ENCODE assay signal across 1 cellular context in the genomic region with DNA sequence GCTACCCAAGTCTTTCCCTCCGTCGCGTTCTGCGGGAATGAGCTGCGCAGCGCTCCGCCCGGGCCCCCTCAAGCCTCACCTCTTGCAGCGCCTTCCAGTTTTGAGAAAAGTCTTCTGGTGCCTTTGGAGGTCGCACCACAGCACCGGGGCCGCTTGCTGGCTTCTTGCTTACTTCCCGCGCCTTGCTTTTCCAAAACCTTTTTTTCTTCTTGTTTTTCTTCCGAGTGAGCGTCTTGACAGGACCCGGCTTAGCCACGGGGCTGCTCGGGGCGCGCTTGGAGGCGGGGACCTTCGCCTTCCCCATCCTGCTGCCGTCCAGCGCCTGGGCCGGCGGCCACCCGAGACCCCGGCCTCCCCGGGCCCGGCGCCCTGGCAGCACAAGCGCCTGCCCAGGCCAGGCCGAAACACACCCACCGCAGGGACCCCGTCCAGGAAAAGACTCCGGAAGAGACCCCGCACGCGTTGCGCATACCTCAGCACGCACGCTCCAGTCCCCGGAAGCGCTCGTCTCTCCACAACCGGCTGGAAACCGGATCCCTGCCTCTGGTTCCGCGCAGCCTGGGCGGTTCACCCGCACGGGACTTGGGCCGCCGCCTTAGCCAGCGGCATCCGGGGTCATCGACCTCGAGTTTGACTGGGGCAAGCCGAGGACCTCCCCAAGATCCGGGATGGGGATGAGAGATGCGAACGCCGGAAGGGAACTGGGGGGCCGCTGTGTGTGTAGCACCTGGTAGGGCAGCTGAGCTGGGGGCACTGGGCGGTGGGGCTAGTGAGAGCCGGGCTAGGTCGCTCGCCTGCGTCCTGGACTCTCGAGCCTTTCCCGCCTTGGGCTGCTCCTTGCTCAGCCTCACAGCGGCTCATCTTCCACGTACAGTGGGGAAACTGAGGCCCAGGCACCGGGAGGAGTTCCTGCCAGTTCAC.
TF ChIP-seq lines count a peak whose summit lies in the region.

A gene with protein sequence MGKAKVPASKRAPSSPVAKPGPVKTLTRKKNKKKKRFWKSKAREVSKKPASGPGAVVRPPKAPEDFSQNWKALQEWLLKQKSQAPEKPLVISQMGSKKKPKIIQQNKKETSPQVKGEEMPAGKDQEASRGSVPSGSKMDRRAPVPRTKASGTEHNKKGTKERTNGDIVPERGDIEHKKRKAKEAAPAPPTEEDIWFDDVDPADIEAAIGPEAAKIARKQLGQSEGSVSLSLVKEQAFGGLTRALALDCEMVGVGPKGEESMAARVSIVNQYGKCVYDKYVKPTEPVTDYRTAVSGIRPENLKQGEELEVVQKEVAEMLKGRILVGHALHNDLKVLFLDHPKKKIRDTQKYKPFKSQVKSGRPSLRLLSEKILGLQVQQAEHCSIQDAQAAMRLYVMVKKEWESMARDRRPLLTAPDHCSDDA (minus strand): TSS at position 470 of the 921 bp plus-strand sequence. CDS start 166 bp downstream, at position 304.

TF ChIP-seq in GM12878, 131 proteins besides CTCF, POLR2A, EP300 and RAD21 (continued from another document):
- TF ChIP-seq BHLHE40 (IDR thresholded peaks at IDR 0.05; ENCODE audit: borderline replicate concordance in 1 of 2, low read depth in 2 of 2, low read length in 1 of 2) (peak; percentile 98 to 100), FOXK2 (IDR thresholded peaks at IDR 0.05) (peak; percentile 71), LARP7 (IDR thresholded peaks at IDR 0.05) (peak; percentile 100), NR2C1 (IDR thresholded peaks at IDR 0.05) (peak; percentile 96), PAX5 (IDR thresholded peaks at IDR 0.05; ENCODE audit: borderline replicate concordance, low read depth, low read length) (peak; percentile 49; the same call in 1 of the 2 replicates), RUNX3 (IDR thresholded peaks at IDR 0.05; ENCODE audit: low read length) (peak; percentile 90), RB1 (IDR thresholded peaks at IDR 0.05; ENCODE audit: borderline replicate concordance) (0 out of 2 replicates have a peak, but pooled peaks have one; percentile 91), EZH2 (IDR thresholded peaks at IDR 0.05; ENCODE audit: borderline replicate concordance, control insufficient read depth, low read depth, low read length) (no peak), MXI1 (IDR thresholded peaks at IDR 0.05; ENCODE audit: low read depth, low read length) (peak; percentile 93), PML (IDR thresholded peaks at IDR 0.05; ENCODE audit: low read length) (no peak; the same call in 1 of the 2 replicates), RELA (IDR thresholded peaks at IDR 0.05; ENCODE audit: borderline replicate concordance, partially characterized antibody) (peak; percentile 78)
- TF ChIP-seq, protein P1, sequence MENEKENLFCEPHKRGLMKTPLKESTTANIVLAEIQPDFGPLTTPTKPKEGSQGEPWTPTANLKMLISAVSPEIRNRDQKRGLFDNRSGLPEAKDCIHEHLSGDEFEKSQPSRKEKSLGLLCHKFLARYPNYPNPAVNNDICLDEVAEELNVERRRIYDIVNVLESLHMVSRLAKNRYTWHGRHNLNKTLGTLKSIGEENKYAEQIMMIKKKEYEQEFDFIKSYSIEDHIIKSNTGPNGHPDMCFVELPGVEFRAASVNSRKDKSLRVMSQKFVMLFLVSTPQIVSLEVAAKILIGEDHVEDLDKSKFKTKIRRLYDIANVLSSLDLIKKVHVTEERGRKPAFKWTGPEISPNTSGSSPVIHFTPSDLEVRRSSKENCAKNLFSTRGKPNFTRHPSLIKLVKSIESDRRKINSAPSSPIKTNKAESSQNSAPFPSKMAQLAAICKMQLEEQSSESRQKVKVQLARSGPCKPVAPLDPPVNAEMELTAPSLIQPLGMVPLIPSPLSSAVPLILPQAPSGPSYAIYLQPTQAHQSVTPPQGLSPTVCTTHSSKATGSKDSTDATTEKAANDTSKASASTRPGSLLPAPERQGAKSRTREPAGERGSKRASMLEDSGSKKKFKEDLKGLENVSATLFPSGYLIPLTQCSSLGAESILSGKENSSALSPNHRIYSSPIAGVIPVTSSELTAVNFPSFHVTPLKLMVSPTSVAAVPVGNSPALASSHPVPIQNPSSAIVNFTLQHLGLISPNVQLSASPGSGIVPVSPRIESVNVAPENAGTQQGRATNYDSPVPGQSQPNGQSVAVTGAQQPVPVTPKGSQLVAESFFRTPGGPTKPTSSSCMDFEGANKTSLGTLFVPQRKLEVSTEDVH (IDR thresholded peaks at IDR 0.05; ENCODE audit: low read depth, partially characterized antibody): peak; percentile 97
- TF ChIP-seq, protein P2, sequence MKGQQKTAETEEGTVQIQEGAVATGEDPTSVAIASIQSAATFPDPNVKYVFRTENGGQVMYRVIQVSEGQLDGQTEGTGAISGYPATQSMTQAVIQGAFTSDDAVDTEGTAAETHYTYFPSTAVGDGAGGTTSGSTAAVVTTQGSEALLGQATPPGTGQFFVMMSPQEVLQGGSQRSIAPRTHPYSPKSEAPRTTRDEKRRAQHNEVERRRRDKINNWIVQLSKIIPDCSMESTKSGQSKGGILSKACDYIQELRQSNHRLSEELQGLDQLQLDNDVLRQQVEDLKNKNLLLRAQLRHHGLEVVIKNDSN (IDR thresholded peaks at IDR 0.05; ENCODE audit: borderline replicate concordance, extremely low read length, insufficient read depth, low read depth, low read length): peak; percentile 58
- TF ChIP-seq, protein P3, sequence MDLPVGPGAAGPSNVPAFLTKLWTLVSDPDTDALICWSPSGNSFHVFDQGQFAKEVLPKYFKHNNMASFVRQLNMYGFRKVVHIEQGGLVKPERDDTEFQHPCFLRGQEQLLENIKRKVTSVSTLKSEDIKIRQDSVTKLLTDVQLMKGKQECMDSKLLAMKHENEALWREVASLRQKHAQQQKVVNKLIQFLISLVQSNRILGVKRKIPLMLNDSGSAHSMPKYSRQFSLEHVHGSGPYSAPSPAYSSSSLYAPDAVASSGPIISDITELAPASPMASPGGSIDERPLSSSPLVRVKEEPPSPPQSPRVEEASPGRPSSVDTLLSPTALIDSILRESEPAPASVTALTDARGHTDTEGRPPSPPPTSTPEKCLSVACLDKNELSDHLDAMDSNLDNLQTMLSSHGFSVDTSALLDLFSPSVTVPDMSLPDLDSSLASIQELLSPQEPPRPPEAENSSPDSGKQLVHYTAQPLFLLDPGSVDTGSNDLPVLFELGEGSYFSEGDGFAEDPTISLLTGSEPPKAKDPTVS (IDR thresholded peaks at IDR 0.05; ENCODE audit: low read depth, low read length): no peak
- TF ChIP-seq, protein P4, sequence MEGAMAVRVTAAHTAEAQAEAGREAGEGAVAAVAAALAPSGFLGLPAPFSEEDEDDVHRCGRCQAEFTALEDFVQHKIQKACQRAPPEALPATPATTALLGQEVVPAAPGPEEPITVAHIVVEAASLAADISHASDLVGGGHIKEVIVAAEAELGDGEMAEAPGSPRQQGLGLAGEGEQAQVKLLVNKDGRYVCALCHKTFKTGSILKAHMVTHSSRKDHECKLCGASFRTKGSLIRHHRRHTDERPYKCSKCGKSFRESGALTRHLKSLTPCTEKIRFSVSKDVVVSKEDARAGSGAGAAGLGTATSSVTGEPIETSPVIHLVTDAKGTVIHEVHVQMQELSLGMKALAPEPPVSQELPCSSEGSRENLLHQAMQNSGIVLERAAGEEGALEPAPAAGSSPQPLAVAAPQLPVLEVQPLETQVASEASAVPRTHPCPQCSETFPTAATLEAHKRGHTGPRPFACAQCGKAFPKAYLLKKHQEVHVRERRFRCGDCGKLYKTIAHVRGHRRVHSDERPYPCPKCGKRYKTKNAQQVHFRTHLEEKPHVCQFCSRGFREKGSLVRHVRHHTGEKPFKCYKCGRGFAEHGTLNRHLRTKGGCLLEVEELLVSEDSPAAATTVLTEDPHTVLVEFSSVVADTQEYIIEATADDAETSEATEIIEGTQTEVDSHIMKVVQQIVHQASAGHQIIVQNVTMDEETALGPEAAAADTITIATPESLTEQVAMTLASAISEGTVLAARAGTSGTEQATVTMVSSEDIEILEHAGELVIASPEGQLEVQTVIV (IDR thresholded peaks at IDR 0.05; ENCODE audit: borderline replicate concordance, partially characterized antibody): peak; percentile 84
- TF ChIP-seq, protein P5, sequence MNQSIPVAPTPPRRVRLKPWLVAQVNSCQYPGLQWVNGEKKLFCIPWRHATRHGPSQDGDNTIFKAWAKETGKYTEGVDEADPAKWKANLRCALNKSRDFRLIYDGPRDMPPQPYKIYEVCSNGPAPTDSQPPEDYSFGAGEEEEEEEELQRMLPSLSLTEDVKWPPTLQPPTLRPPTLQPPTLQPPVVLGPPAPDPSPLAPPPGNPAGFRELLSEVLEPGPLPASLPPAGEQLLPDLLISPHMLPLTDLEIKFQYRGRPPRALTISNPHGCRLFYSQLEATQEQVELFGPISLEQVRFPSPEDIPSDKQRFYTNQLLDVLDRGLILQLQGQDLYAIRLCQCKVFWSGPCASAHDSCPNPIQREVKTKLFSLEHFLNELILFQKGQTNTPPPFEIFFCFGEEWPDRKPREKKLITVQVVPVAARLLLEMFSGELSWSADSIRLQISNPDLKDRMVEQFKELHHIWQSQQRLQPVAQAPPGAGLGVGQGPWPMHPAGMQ (IDR thresholded peaks at IDR 0.05; ENCODE audit: borderline replicate concordance): peak; percentile 62; the same call in 1 of the 2 replicates
- TF ChIP-seq, protein P6, sequence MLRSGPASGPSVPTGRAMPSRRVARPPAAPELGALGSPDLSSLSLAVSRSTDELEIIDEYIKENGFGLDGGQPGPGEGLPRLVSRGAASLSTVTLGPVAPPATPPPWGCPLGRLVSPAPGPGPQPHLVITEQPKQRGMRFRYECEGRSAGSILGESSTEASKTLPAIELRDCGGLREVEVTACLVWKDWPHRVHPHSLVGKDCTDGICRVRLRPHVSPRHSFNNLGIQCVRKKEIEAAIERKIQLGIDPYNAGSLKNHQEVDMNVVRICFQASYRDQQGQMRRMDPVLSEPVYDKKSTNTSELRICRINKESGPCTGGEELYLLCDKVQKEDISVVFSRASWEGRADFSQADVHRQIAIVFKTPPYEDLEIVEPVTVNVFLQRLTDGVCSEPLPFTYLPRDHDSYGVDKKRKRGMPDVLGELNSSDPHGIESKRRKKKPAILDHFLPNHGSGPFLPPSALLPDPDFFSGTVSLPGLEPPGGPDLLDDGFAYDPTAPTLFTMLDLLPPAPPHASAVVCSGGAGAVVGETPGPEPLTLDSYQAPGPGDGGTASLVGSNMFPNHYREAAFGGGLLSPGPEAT (IDR thresholded peaks at IDR 0.05; ENCODE audit: low read depth): peak; percentile 99
- TF ChIP-seq, protein P7, sequence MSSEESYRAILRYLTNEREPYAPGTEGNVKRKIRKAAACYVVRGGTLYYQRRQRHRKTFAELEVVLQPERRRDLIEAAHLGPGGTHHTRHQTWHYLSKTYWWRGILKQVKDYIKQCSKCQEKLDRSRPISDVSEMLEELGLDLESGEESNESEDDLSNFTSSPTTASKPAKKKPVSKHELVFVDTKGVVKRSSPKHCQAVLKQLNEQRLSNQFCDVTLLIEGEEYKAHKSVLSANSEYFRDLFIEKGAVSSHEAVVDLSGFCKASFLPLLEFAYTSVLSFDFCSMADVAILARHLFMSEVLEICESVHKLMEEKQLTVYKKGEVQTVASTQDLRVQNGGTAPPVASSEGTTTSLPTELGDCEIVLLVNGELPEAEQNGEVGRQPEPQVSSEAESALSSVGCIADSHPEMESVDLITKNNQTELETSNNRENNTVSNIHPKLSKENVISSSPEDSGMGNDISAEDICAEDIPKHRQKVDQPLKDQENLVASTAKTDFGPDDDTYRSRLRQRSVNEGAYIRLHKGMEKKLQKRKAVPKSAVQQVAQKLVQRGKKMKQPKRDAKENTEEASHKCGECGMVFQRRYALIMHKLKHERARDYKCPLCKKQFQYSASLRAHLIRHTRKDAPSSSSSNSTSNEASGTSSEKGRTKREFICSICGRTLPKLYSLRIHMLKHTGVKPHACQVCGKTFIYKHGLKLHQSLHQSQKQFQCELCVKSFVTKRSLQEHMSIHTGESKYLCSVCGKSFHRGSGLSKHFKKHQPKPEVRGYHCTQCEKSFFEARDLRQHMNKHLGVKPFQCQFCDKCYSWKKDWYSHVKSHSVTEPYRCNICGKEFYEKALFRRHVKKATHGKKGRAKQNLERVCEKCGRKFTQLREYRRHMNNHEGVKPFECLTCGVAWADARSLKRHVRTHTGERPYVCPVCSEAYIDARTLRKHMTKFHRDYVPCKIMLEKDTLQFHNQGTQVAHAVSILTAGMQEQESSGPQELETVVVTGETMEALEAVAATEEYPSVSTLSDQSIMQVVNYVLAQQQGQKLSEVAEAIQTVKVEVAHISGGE (CRISPR knock-in tag; IDR thresholded peaks at IDR 0.05): peak; percentile 97
